In genomic region chr9:77697238-77697984, GRCh38 we compare ENCODE assay signal across 27 cellular contexts. TPM values are rescaled to one million over a fixed set of nuclear protein-coding genes. Genes with fewer than 3 reads are reported as not detected.
"Had no signal": no experiment of that assay in that cellular context is flagged by ENCODE, and none has a peak within 500 bp of the region (broad histone marks: within the 10 kb centered on the region; RNA-seq: fewer than 3 reads in every experiment).

No MANE protein-coding gene starts in this region.

- H3K4me1 Mint-ChIP-seq: naive thymus-derived CD4-positive, alpha-beta T cell; nephron; neural progenitor cell; stimulated activated naive CD8-positive, alpha-beta T cell treated with anti-CD3 and anti-CD28 coated beads, Interleukin-15, amount 100 ng/mL, for 72 hours had no signal

- H3K27ac ChIP-seq: colonic mucosa, gastroesophageal sphincter, heart left ventricle, hepatocyte, left lung, neural progenitor cell, parathyroid adenoma, suprapubic skin, transverse colon had no signal

- ATAC-seq: gastroesophageal sphincter; heart left ventricle; left cardiac atrium; left lung; naive thymus-derived CD4-positive, alpha-beta T cell; sciatic nerve; stimulated activated naive CD8-positive, alpha-beta T cell treated with anti-CD3 and anti-CD28 coated beads, Interleukin-15, amount 100 ng/mL, for 72 hours had no signal

- H3K4me1 ChIP-seq: colonic mucosa, gastroesophageal sphincter, heart left ventricle, left lung, neural progenitor cell, parathyroid adenoma, transverse colon had no signal

- H3K36me3 ChIP-seq: colonic mucosa, gastroesophageal sphincter, heart left ventricle, left lung, suprapubic skin, transverse colon had no signal

- H3K79me2 ChIP-seq: hepatocyte, parathyroid adenoma had no signal

- H3K36me3 Mint-ChIP-seq: neural progenitor cell had no signal

- H3K27me3 ChIP-seq: colonic mucosa, gastroesophageal sphincter, heart left ventricle, hepatocyte, left lung, neural progenitor cell, suprapubic skin, transverse colon had no signal

- H3K27me3 Mint-ChIP-seq: dendritic cell treated with granulocyte-macrophage colony-stimulating factor and Interleukin-4, amounts not matched to agents 40 ng/mL and 50 ng/mL, for 4 days; progenitor cell of endocrine pancreas; stimulated activated naive CD8-positive, alpha-beta T cell treated with anti-CD3 and anti-CD28 coated beads, Interleukin-15, amount 100 ng/mL, for 72 hours had no signal

- H3K4me2 ChIP-seq: hepatocyte, neural progenitor cell, smooth muscle cell had no signal

- H3K4me3 ChIP-seq: colonic mucosa, gastroesophageal sphincter, heart left ventricle, hepatocyte, left lung, neural progenitor cell, smooth muscle cell, suprapubic skin, transverse colon had no signal

- H3K4me3 Mint-ChIP-seq: dendritic cell treated with granulocyte-macrophage colony-stimulating factor and Interleukin-4, amounts not matched to agents 40 ng/mL and 50 ng/mL, for 4 days; naive thymus-derived CD4-positive, alpha-beta T cell; nephron; neural progenitor cell; stimulated activated naive CD8-positive, alpha-beta T cell treated with anti-CD3 and anti-CD28 coated beads, Interleukin-15, amount 100 ng/mL, for 72 hours had no signal

- DNase-seq: colonic mucosa; effector memory CD4-positive, alpha-beta T cell; foreskin fibroblast; heart left ventricle; left cardiac atrium; left lung; mesendoderm; midbrain; naive thymus-derived CD4-positive, alpha-beta T cell; stimulated activated CD4-positive, alpha-beta T cell treated with anti-CD3 and anti-CD28 coated beads, Interleukin-12 subunit alpha, Interleukin-12 subunit beta, amount 100 ng/mL, for 4 hours; stimulated activated CD4-positive, alpha-beta T cell treated with anti-CD3 and anti-CD28 coated beads, Interleukin-1b, Interleukin-23, amount 100 ng/mL, for 48 hours; stimulated activated CD4-positive, alpha-beta T cell treated with anti-CD3 and anti-CD28 coated beads, Interleukin-4, amount 100 ng/mL, for 1 hour; stimulated activated CD8-positive, alpha-beta memory T cell treated with anti-CD3 and anti-CD28 coated beads, Interleukin-4, amount 100 ng/mL, for 48 hours; stimulated activated naive CD4-positive, alpha-beta T cell; stimulated activated naive CD8-positive, alpha-beta T cell treated with anti-CD3 and anti-CD28 coated beads, Interleukin-15, amount 100 ng/mL, for 72 hours; transverse colon had no signal

- H3K27ac Mint-ChIP-seq: dendritic cell treated with granulocyte-macrophage colony-stimulating factor and Interleukin-4, amounts not matched to agents 40 ng/mL and 50 ng/mL, for 4 days; naive thymus-derived CD4-positive, alpha-beta T cell; nephron; neural progenitor cell; progenitor cell of endocrine pancreas had no signal

- FAIRE-seq: endothelial cell of umbilical vein had no signal

- H3K9me3 ChIP-seq: colonic mucosa, suprapubic skin, transverse colon had no signal

- H3K9ac ChIP-seq: neural progenitor cell, parathyroid adenoma had no signal

- H2AFZ ChIP-seq: hepatocyte, neural progenitor cell, parathyroid adenoma had no signal

RNA-seq across cellular contexts. Expression of gene GNA14, which starts 49.3 kb away (rescaled TPM):
- polyA plus RNA-seq: naive thymus-derived CD4-positive, alpha-beta T cell had no signal
